In genomic region chrX:136878423-136878822, GRCh38 we compare ENCODE assay signal across 8 cellular contexts. TPM values are rescaled to one million over a fixed set of nuclear protein-coding genes. Genes with fewer than 3 reads are reported as not detected.
A peak's percentile ranks its signal among the peaks of the same experiment; 100 is the strongest.
DNase-seq lines count a peak whose midpoint lies in the region; ATAC-seq and TF ChIP-seq lines count a peak whose summit lies in the region.

No MANE protein-coding gene starts in this region.

- H3K9me3 Mint-ChIP-seq in T-helper 1 cell treated with Interleukin-12 subunit alpha and Interleukin-12 subunit beta and Interleukin-4 antibody, amounts not matched to agents 30 μg/mL and 1 μg/mL, for 36 hours = no peaks in the 10 kb centered on the region

- peaks cover 38% of the 10 kb centered on the region for H3K36me3 Mint-ChIP-seq in T-helper 1 cell treated with Interleukin-12 subunit alpha and Interleukin-12 subunit beta and Interleukin-4 antibody, amounts not matched to agents 30 μg/mL and 1 μg/mL, for 36 hours (ENCODE audit: low read depth)

- peaks cover 0 to 30% (median 0%) of the 10 kb centered on the region in 3 donors for H3K4me1 ChIP-seq in gastroesophageal sphincter
- H3K4me1 ChIP-seq in spleen = peaks cover 0 to 25% (median 15%) of the 10 kb centered on the region in 6 donors

- peaks cover 63% of the 10 kb centered on the region for H3K36me3 ChIP-seq in WERI-Rb-1
- H3K36me3 ChIP-seq in gastroesophageal sphincter = peaks cover 0 to 45% of the 10 kb centered on the region in 2 donors
- H3K36me3 ChIP-seq in spleen = peaks cover 0 to 56% (median 42%) of the 10 kb centered on the region in 6 donors

- peaks cover 3% of the 10 kb centered on the region for H3K9me3 ChIP-seq in WERI-Rb-1 (ENCODE audit: severe bottlenecking)
- no peaks in the 10 kb centered on the region for H3K9me3 ChIP-seq in gastroesophageal sphincter
- H3K9me3 ChIP-seq in spleen = no peaks in the 10 kb centered on the region

- H3K27me3 ChIP-seq in WERI-Rb-1 (ENCODE audit: insufficient read depth, low read depth, severe bottlenecking) = peaks cover 16% of the 10 kb centered on the region
- no peaks in the 10 kb centered on the region for H3K27me3 ChIP-seq in gastroesophageal sphincter
- H3K27me3 ChIP-seq in spleen (replicated peaks in 1 of 7) = no peaks in the 10 kb centered on the region

- ATAC-seq in gastroesophageal sphincter (no peak), HG02840 (IDR thresholded peaks at IDR 0.05; ENCODE audit: low FRiP score, unreplicated experiment) (no peak)

- TF ChIP-seq CTCF in WERI-Rb-1 (IDR thresholded peaks at IDR 0.05; ENCODE audit: low read depth, low read length) (no peak), gastroesophageal sphincter (IDR thresholded peaks at IDR 0.05) (no peak), spleen (IDR thresholded peaks at IDR 0.05 in 8 of 11, conservative IDR thresholded peaks at IDR 0.05 in 3 of 11) (no peak)

- WGBS in gastroesophageal sphincter (ENCODE audit: low coverage in 1 of 2), 2 donors = 50 to 68% methylated on average over 1 to 4 of the region's 11 CpGs
- 44 to 82% (median 64%) methylated on average over 4 to 11 of the region's 11 CpGs for WGBS in spleen, 5 donors

- intact Hi-C loops in spleen (cut with DNase I; ENCODE audit: low total_unique reads) = no loop called here

- H3K27ac ChIP-seq in WERI-Rb-1 (no peak overlapping the region), gastroesophageal sphincter (no peak overlapping the region), spleen (peak overlapping the region in 4 of 8 donors; percentile 94 to 96 (median 96))

- H3K4me1 Mint-ChIP-seq in T-helper 1 cell treated with Interleukin-12 subunit alpha and Interleukin-12 subunit beta and Interleukin-4 antibody, amounts not matched to agents 30 μg/mL and 1 μg/mL, for 36 hours (ENCODE audit: low read depth) = peaks cover 13% of the 10 kb centered on the region

- H3K4me3 ChIP-seq in WERI-Rb-1 (ENCODE audit: low read depth, low read length) (peak overlapping the region; percentile 78), gastroesophageal sphincter (peak overlapping the region; percentile 78 to 91), spleen (peak overlapping the region in 6 of 8 donors; percentile 46 to 75 (median 58))

- DNase-seq in T-helper 1 cell (no peak), WERI-Rb-1 (no peak), spleen (no peak), NCI-H1092 treated with DMSO at 0.1 percent for 48 hours (lab: John Stamatoyannopoulos, UW) (no peak), NOMO-1 treated with dmso at 0.1 percent for 144 hours (lab: John Stamatoyannopoulos, UW; ENCODE audit: unreplicated experiment) (no peak)

- no peak overlapping the region for H3K27ac Mint-ChIP-seq in T-helper 1 cell treated with Interleukin-12 subunit alpha and Interleukin-12 subunit beta and Interleukin-4 antibody, amounts not matched to agents 30 μg/mL and 1 μg/mL, for 36 hours

- peak overlapping the region; percentile 95 for H3K4me3 Mint-ChIP-seq in T-helper 1 cell treated with Interleukin-12 subunit alpha and Interleukin-12 subunit beta and Interleukin-4 antibody, amounts not matched to agents 30 μg/mL and 1 μg/mL, for 36 hours

- TF ChIP-seq EP300 in gastroesophageal sphincter (IDR thresholded peaks at IDR 0.05) = no peak

- no peaks in the 10 kb centered on the region for H3K27me3 Mint-ChIP-seq in T-helper 1 cell treated with Interleukin-12 subunit alpha and Interleukin-12 subunit beta and Interleukin-4 antibody, amounts not matched to agents 30 μg/mL and 1 μg/mL, for 36 hours (ENCODE audit: low read depth)

- TF ChIP-seq POLR2A in gastroesophageal sphincter (IDR thresholded peaks at IDR 0.05) = no peak
- TF ChIP-seq POLR2A in spleen (IDR thresholded peaks at IDR 0.05) = no peak

RNA-seq across cellular contexts. Expression of gene RBMX, which starts 2.1 kb away (rescaled TPM):
- 100 to 1,000 TPM; 158 to 329 (median 317) TPM for total RNA-seq in gastroesophageal sphincter
- total RNA-seq in spleen = 100 to 1,000 TPM; 132 to 286 (median 185) TPM
- polyA plus RNA-seq in spleen = 100 to 1,000 TPM; 111 to 122 (median 114) TPM
